Comparison of ENCODE assay signal across 8 cellular contexts in the genomic region with DNA sequence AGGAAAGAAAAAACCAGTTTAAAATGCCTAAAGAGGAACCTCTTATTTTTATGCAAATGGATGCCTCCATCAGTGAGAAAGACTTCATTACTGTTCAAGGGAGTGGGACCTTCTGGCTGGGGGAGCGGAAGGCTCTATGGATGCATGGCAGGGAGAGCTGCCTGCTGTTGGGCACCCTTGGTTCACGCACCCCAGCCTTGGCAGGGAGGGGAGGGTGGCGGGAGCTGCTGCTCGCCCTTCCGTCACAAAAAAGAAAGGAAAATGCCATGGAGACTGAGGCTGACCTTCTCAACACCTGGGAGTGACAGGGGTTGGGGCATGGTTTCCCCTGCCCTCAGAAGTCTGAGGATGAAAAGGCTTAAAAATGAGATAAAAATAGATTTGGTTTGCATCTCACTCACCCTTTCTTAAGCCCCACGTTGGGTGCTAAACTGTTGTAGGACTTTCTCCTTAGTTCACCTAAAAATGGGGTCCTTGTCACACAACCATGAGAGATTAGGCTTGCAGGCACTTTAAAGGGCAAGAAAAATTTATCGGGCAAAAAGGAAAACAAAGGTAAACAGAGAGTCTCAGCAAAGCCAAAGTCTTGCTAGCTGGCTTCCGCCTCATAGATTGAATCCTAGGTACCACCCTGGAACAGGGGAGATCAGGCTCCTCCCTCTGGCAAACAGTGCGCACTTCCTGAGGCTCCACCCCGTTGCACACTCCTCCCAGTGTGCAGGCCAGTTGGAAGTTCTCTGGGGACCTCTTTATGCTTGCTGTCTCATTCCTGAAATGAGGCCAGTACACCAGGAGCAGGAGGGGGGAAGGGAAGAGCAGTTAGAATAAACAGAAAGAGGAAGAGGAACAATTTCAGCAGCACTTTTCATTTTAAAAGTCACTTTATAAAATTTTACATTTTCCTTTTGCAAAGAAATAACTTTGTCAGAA. TPM values are rescaled to one million over a fixed set of nuclear protein-coding genes. Genes with fewer than 3 reads are reported as not detected.
DNase-seq lines count a peak whose midpoint lies in the region; ATAC-seq, FAIRE-seq and TF ChIP-seq lines count a peak whose summit lies in the region.

No MANE protein-coding gene starts in this region.

- H3K27ac Mint-ChIP-seq in activated CD8-positive, alpha-beta T cell treated with anti-CD3 and anti-CD28 coated beads for 36 hours, result peak overlapping the region; percentile 90

- H3K36me3 ChIP-seq in kidney (ENCODE audit: control insufficient read depth in 1 of 2, insufficient read depth in 2 of 2, low read length in 2 of 2), result no peaks in the 10 kb centered on the region

- H3K27me3 Mint-ChIP-seq in activated CD8-positive, alpha-beta T cell treated with anti-CD3 and anti-CD28 coated beads for 36 hours, result no peaks in the 10 kb centered on the region

- peak overlapping the region; percentile 45 for H3K4me3 Mint-ChIP-seq in activated CD8-positive, alpha-beta T cell treated with anti-CD3 and anti-CD28 coated beads for 36 hours

- peak; percentile 69 for ATAC-seq in GM19395 (IDR thresholded peaks at IDR 0.05; ENCODE audit: unreplicated experiment)
- ATAC-seq in HG03442 (IDR thresholded peaks at IDR 0.05; ENCODE audit: unreplicated experiment), result peak; percentile 88
- ATAC-seq in activated CD8-positive, alpha-beta T cell treated with anti-CD3 and anti-CD28 coated beads for 36 hours, result peak; percentile 85

- H3K4me1 Mint-ChIP-seq in activated CD8-positive, alpha-beta T cell treated with anti-CD3 and anti-CD28 coated beads for 36 hours (ENCODE audit: low read depth), result peaks cover 32% of the 10 kb centered on the region

- intact Hi-C loops in activated CD8-positive, alpha-beta T cell treated with anti-CD3 and anti-CD28 coated beads for 36 hours (cut with micrococcal nuclease), result no loop called here
- intact Hi-C loops in kidney (cut with DNase I), result no loop called here

- peaks cover 4% of the 10 kb centered on the region in 2 donors for H3K4me1 ChIP-seq in kidney (ENCODE audit: control insufficient read depth in 1 of 2, insufficient read depth in 1 of 2, low read depth in 1 of 2, low read length in 2 of 2)

- peak overlapping the region; percentile 2 to 13 for H3K4me3 ChIP-seq in kidney (ENCODE audit: low read length in 2 of 2)

- H3K9ac ChIP-seq in kidney (ENCODE audit: low read length in 2 of 2), result no peak overlapping the region

- no peak for TF ChIP-seq CTCF in activated CD8-positive, alpha-beta T cell treated with anti-CD3 and anti-CD28 coated beads for 36 hours (IDR thresholded peaks at IDR 0.05)
- no peak for TF ChIP-seq CTCF in kidney (IDR thresholded peaks at IDR 0.05; ENCODE audit: borderline replicate concordance, extremely low read depth, insufficient read depth)

- H3K36me3 Mint-ChIP-seq in activated CD8-positive, alpha-beta T cell treated with anti-CD3 and anti-CD28 coated beads for 36 hours (ENCODE audit: low read depth), result peaks cover 31% of the 10 kb centered on the region

- CTCF ChIA-PET in activated CD8-positive, alpha-beta T cell treated with anti-CD3 and anti-CD28 coated beads for 36 hours (lab: Charles Lee), result interaction anchor here (1.2 to 1.7 kb wide), 2 partner anchors 349 to 351 kb away, joined by 3 to 4 read pairs; a partner anchor contains a TSS

- peaks cover 3 to 31% of the 10 kb centered on the region in 2 donors for H3K9me3 ChIP-seq in kidney (ENCODE audit: control insufficient read depth in 1 of 2, low read length in 2 of 2)

- FAIRE-seq in kidney (lab: Jason Lieb, UNC), result no peak

- POLR2A ChIA-PET in activated CD8-positive, alpha-beta T cell treated with anti-CD3 and anti-CD28 coated beads for 36 hours (lab: Charles Lee), result interaction anchor here (0.6 kb wide), 1 partner anchor 37 kb away, joined by 3 read pairs; no protein-coding TSS in a partner anchor

- H3K27ac ChIP-seq in kidney (ENCODE audit: low read depth in 2 of 2, low read length in 2 of 2), result peak overlapping the region in 1 of 2 donors; percentile 78
- peak overlapping the region; percentile 47 for H3K27ac ChIP-seq in substantia nigra (ENCODE audit: low read depth, low read length, poor library complexity, severe bottlenecking)

- H3K9me3 Mint-ChIP-seq in activated CD8-positive, alpha-beta T cell treated with anti-CD3 and anti-CD28 coated beads for 36 hours, result peaks cover 22% of the 10 kb centered on the region

- DNase-seq in ELF-1 (ENCODE audit: low read depth, low spot score), result peak; percentile 7
- peak; percentile 28 for DNase-seq in activated CD8-positive, alpha-beta T cell treated with anti-CD3 and anti-CD28 coated beads for 36 hours
- peak; percentile 85 for DNase-seq in kidney
- peak in 37 of 49 donors; percentile 1 to 56 (median 11) for DNase-seq in substantia nigra (lab: John Stamatoyannopoulos, UW)
- DNase-seq in DMS79 treated with DMSO at 0.1 percent for 48 hours (lab: John Stamatoyannopoulos, UW), result no peak
- DNase-seq in SHP77 (lab: John Stamatoyannopoulos, UW), result no peak

RNA-seq across cellular contexts. Expression of a gene that starts 31.6 kb away (rescaled TPM):
- total RNA-seq in activated CD8-positive, alpha-beta T cell treated with anti-CD3 and anti-CD28 coated beads for 36 hours, result 10 to 100 TPM; 20.2 to 23.1 TPM
- 80.5 TPM for total RNA-seq in kidney
- 48.3 TPM for polyA plus RNA-seq in kidney (ENCODE audit: insufficient read depth, low read depth, low replicate concordance)

RNA-seq across cellular contexts. Expression of a gene that starts 31.8 kb away (rescaled TPM):
- total RNA-seq in activated CD8-positive, alpha-beta T cell treated with anti-CD3 and anti-CD28 coated beads for 36 hours, result 10 to 100 TPM; 16.5 to 16.7 TPM
- 63.7 TPM for total RNA-seq in kidney
- 69.7 TPM for polyA plus RNA-seq in kidney (ENCODE audit: insufficient read depth, low read depth, low replicate concordance)

Comparison
In these comparisons a context has a peak if more than half of its experiments do, and no peak if none do; other contexts are left out.
1. DNase-seq: peak in ELF-1 (single experiment), activated CD8-positive, alpha-beta T cell treated with anti-CD3 and anti-CD28 coated beads for 36 hours (single experiment), kidney (single experiment) and substantia nigra (37 of 49); none in DMS79 treated with DMSO at 0.1 percent for 48 hours (single experiment) and SHP77 (0 of 2).
2. Peak in every context shown above with its lines, with median percentiles within 50 percentile points of each other: ATAC-seq.